1 cellular context compared by ENCODE assay signal in the genomic region with DNA sequence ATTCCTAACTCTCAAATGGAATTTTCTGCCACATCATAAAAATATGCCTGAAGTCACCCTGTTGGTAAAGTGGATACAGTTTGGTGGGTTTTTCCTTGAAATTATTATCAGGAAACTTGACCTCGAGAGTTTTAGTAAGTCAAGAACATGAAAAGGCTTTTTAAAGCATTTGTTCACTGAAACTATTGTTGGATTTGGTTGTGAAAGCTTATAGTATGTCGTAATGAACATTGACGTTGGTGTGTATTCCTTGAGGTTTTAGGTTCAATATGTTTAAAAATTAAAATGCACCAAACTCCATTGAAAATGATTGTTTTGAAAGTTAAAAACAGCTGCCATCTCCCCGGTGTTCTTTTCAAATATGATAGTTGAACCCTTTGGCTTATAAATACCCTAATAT.
TF ChIP-seq lines count a peak whose summit lies in the region.

No MANE protein-coding gene starts in this region.

TF ChIP-seq in liver, 16 proteins besides CTCF, POLR2A, EP300 and RAD21:
- TF ChIP-seq FOXA2 (IDR thresholded peaks at IDR 0.05) (no peak), HNF4G (IDR thresholded peaks at IDR 0.05) (no peak), JUND (IDR thresholded peaks at IDR 0.05) (no peak), TAF1 (conservative IDR thresholded peaks at IDR 0.05) (no peak), SP1 (IDR thresholded peaks at IDR 0.05) (no peak), EGR1 (IDR thresholded peaks at IDR 0.05; ENCODE audit: low read depth in 2 of 2) (no peak), RXRA (IDR thresholded peaks at IDR 0.05) (no peak), YY1 (IDR thresholded peaks at IDR 0.05) (no peak), GABPA (IDR thresholded peaks at IDR 0.05 in 1 of 2, conservative IDR thresholded peaks at IDR 0.05 in 1 of 2) (no peak), FOXA1 (IDR thresholded peaks at IDR 0.05) (no peak), NR2F2 (IDR thresholded peaks at IDR 0.05) (no peak), HNF4A (conservative IDR thresholded peaks at IDR 0.05) (no peak)
- TF ChIP-seq, protein P1, sequence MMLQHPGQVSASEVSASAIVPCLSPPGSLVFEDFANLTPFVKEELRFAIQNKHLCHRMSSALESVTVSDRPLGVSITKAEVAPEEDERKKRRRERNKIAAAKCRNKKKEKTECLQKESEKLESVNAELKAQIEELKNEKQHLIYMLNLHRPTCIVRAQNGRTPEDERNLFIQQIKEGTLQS (IDR thresholded peaks at IDR 0.05), result no peak
- TF ChIP-seq, protein P2, sequence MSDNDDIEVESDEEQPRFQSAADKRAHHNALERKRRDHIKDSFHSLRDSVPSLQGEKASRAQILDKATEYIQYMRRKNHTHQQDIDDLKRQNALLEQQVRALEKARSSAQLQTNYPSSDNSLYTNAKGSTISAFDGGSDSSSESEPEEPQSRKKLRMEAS (IDR thresholded peaks at IDR 0.05), result no peak
- TF ChIP-seq, protein P3, sequence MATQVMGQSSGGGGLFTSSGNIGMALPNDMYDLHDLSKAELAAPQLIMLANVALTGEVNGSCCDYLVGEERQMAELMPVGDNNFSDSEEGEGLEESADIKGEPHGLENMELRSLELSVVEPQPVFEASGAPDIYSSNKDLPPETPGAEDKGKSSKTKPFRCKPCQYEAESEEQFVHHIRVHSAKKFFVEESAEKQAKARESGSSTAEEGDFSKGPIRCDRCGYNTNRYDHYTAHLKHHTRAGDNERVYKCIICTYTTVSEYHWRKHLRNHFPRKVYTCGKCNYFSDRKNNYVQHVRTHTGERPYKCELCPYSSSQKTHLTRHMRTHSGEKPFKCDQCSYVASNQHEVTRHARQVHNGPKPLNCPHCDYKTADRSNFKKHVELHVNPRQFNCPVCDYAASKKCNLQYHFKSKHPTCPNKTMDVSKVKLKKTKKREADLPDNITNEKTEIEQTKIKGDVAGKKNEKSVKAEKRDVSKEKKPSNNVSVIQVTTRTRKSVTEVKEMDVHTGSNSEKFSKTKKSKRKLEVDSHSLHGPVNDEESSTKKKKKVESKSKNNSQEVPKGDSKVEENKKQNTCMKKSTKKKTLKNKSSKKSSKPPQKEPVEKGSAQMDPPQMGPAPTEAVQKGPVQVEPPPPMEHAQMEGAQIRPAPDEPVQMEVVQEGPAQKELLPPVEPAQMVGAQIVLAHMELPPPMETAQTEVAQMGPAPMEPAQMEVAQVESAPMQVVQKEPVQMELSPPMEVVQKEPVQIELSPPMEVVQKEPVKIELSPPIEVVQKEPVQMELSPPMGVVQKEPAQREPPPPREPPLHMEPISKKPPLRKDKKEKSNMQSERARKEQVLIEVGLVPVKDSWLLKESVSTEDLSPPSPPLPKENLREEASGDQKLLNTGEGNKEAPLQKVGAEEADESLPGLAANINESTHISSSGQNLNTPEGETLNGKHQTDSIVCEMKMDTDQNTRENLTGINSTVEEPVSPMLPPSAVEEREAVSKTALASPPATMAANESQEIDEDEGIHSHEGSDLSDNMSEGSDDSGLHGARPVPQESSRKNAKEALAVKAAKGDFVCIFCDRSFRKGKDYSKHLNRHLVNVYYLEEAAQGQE (IDR thresholded peaks at IDR 0.05), result no peak
- TF ChIP-seq, protein P4, sequence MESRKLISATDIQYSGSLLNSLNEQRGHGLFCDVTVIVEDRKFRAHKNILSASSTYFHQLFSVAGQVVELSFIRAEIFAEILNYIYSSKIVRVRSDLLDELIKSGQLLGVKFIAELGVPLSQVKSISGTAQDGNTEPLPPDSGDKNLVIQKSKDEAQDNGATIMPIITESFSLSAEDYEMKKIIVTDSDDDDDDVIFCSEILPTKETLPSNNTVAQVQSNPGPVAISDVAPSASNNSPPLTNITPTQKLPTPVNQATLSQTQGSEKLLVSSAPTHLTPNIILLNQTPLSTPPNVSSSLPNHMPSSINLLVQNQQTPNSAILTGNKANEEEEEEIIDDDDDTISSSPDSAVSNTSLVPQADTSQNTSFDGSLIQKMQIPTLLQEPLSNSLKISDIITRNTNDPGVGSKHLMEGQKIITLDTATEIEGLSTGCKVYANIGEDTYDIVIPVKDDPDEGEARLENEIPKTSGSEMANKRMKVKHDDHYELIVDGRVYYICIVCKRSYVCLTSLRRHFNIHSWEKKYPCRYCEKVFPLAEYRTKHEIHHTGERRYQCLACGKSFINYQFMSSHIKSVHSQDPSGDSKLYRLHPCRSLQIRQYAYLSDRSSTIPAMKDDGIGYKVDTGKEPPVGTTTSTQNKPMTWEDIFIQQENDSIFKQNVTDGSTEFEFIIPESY (IDR thresholded peaks at IDR 0.05), result no peak
